Comparison of ENCODE assay signal across 35 cellular contexts in genomic region chr19:55456347-55456746, GRCh38. TPM values are rescaled to one million over a fixed set of nuclear protein-coding genes. Genes with fewer than 3 reads are reported as not detected.
"Had no signal": no experiment of that assay in that cellular context is flagged by ENCODE, and none has a peak within 500 bp of the region (broad histone marks: within the 10 kb centered on the region; RNA-seq: fewer than 3 reads in every experiment).

No MANE protein-coding gene starts in this region.

- H3K27me3 Mint-ChIP-seq: stimulated activated naive CD8-positive, alpha-beta T cell treated with anti-CD3 and anti-CD28 coated beads, Interleukin-15, amount 100 ng/mL, for 72 hours had no signal

- H3K27ac Mint-ChIP-seq: mesothelial cell of epicardium; natural killer cell; nephron progenitor cell; neural progenitor cell; progenitor cell of endocrine pancreas; stimulated activated memory B cell treated with anti-CD40 and anti-IgM and Interleukin-4, amounts not matched to agents 10 μg/mL and 1 μg/mL and 100 μg/mL, for 72 hours had no signal

- DNase-seq: kidney; left colon; left ventricle myocardium inferior; mesendoderm; naive B cell; natural killer cell; nephron progenitor cell; ovary; right lobe of liver; stimulated activated CD4-positive, alpha-beta T cell treated with anti-CD3 and anti-CD28 coated beads, Interleukin-1b, Interleukin-23, amount 100 ng/mL, for 48 hours; stimulated activated CD4-positive, alpha-beta T cell treated with anti-CD3 and anti-CD28 coated beads, Interleukin-2, amount 100 ng/mL, for 48 hours; stimulated activated CD4-positive, alpha-beta T cell treated with anti-CD3 and anti-CD28 coated beads, Interleukin-4, amount 100 ng/mL, for 4 hours; stimulated activated CD8-positive, alpha-beta memory T cell treated with anti-CD3 and anti-CD28 coated beads, Interleukin-4, amount 100 ng/mL, for 48 hours; stimulated activated naive CD4-positive, alpha-beta T cell treated with Interleukin-2 at 50 U/mL for 16 hours; stimulated activated naive CD8-positive, alpha-beta T cell treated with anti-CD3 and anti-CD28 coated beads, Interleukin-15, amount 100 ng/mL, for 72 hours; thyroid gland; transverse colon; upper lobe of left lung had no signal

- H3K27ac ChIP-seq: left ventricle myocardium inferior, neural progenitor cell, ovary, right atrium auricular region, right lobe of liver, thyroid gland, transverse colon, upper lobe of left lung, vagina had no signal

- H3K9ac ChIP-seq: neural progenitor cell had no signal

- H3K4me3 ChIP-seq: left ventricle myocardium inferior, lung, neural progenitor cell, ovary, right atrium auricular region, right lobe of liver, smooth muscle cell, thyroid gland, transverse colon, upper lobe of left lung, vagina had no signal

- H3K9me3 Mint-ChIP-seq: mesothelial cell of epicardium; natural killer cell; nephron progenitor cell; neural progenitor cell; stimulated activated memory B cell treated with anti-CD40 and anti-IgM and Interleukin-4, amounts not matched to agents 10 μg/mL and 1 μg/mL and 100 μg/mL, for 72 hours; stimulated activated naive CD8-positive, alpha-beta T cell treated with anti-CD3 and anti-CD28 coated beads, Interleukin-15, amount 100 ng/mL, for 72 hours had no signal

- H3K27me3 ChIP-seq: ovary, right lobe of liver had no signal

- H3K9me3 ChIP-seq: left ventricle myocardium inferior, ovary, right atrium auricular region, right lobe of liver, thyroid gland, transverse colon, upper lobe of left lung, vagina had no signal

- H3K36me3 ChIP-seq: left ventricle myocardium inferior, neural progenitor cell, ovary, right atrium auricular region, transverse colon had no signal

- ATAC-seq: left colon; natural killer cell; right lobe of liver; stimulated activated memory B cell treated with anti-CD40 and anti-IgM and Interleukin-4, amounts not matched to agents 10 μg/mL and 1 μg/mL and 100 μg/mL, for 72 hours; stimulated activated naive CD8-positive, alpha-beta T cell treated with anti-CD3 and anti-CD28 coated beads, Interleukin-15, amount 100 ng/mL, for 72 hours had no signal

- H2AFZ ChIP-seq: neural progenitor cell had no signal

- H3K4me3 Mint-ChIP-seq: mesothelial cell of epicardium; natural killer cell; nephron progenitor cell; neural progenitor cell; stimulated activated memory B cell treated with anti-CD40 and anti-IgM and Interleukin-4, amounts not matched to agents 10 μg/mL and 1 μg/mL and 100 μg/mL, for 72 hours; stimulated activated naive CD8-positive, alpha-beta T cell treated with anti-CD3 and anti-CD28 coated beads, Interleukin-15, amount 100 ng/mL, for 72 hours had no signal

- H3K36me3 Mint-ChIP-seq: natural killer cell, neural progenitor cell had no signal

- FAIRE-seq: islet of Langerhans, kidney had no signal

- H3K4me2 ChIP-seq: neural progenitor cell, smooth muscle cell had no signal

RNA-seq across cellular contexts. Expression of gene C19orf85, which starts 8.2 kb away (rescaled TPM):
- total RNA-seq: kidney, left colon, left ventricle myocardium inferior, lower leg skin, lung, mesothelial cell of epicardium, mononuclear cell, natural killer cell, omental fat pad, ovary, progenitor cell of endocrine pancreas, pulmonary artery endothelial cell, renal cortical epithelial cell, right atrium auricular region, right lobe of liver, skeletal muscle tissue, smooth muscle cell, temporal lobe, thyroid gland, transverse colon, upper lobe of left lung, urinary bladder, vagina had no signal
- polyA plus RNA-seq: lung, ovary, smooth muscle cell had no signal

RNA-seq across cellular contexts. Expression of gene SHISA7, which starts 13.2 kb away (rescaled TPM):
- total RNA-seq: kidney, left colon, left ventricle myocardium inferior, mononuclear cell, natural killer cell, omental fat pad, ovary, pulmonary artery endothelial cell, renal cortical epithelial cell, right atrium auricular region, skeletal muscle tissue, smooth muscle cell, thyroid gland, upper lobe of left lung had no signal
- polyA plus RNA-seq: lung, ovary, smooth muscle cell had no signal
